In the genomic region with DNA sequence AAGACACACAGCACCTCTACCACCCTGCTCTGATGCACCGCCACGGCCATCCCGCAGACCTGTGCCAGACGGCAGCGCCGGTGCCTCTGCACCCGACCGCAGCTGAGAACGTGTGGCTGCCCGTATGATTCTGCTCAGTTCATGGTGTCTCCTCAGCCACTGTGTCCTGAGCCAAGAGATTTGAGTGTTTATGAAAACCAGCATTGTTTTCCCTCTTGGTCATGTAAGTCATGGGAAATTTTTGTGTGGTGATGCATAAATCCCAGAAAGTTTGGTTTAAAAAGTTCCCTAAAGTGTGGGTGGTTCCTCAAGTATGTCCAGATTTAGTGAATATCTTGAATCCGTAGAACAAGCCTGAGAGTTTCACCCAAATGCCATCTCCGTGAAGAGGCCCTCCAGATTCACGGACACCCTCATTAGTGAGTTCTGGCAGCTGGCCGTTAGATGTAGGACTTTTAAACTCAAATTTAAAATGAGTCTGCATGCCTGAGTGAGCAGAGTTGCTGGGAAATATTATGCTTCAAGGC, we compare ENCODE assay signal across 10 cellular contexts. TPM values are rescaled to one million over a fixed set of nuclear protein-coding genes. Genes with fewer than 3 reads are reported as not detected.
DNase-seq lines count a peak whose midpoint lies in the region; ATAC-seq and TF ChIP-seq lines count a peak whose summit lies in the region.
"Had no signal": no experiment of that assay in that cellular context is flagged by ENCODE, and none has a peak within 500 bp of the region (broad histone marks: within the 10 kb centered on the region; RNA-seq: fewer than 3 reads in every experiment).

No MANE protein-coding gene starts in this region.

- DNase-seq in A172 (ENCODE audit: low spot score) (peak; percentile 87), RWPE1 (ENCODE audit: low spot score) (peak; percentile 42), fibroblast of peridontal ligament (ENCODE audit: extremely low read depth) (peak; percentile 98), neural crest cell (ENCODE audit: low read depth, low spot score) (no peak), NCI-H446 treated with DMSO at 0.1 percent for 48 hours (lab: John Stamatoyannopoulos, UW) (no peak), glutamatergic neuron (no peak)
- DNase-seq: adrenal gland had no signal

- H3K36me3 Mint-ChIP-seq in neural crest cell (ENCODE audit: low read depth) (no peaks in the 10 kb centered on the region), glutamatergic neuron (ENCODE audit: unreplicated experiment) (no peaks in the 10 kb centered on the region)
- H3K36me3 Mint-ChIP-seq: memory B cell had no signal

- no peak for ATAC-seq in HG02798 (IDR thresholded peaks at IDR 0.05; ENCODE audit: poor library complexity, unreplicated experiment)
- ATAC-seq in HG02870 (IDR thresholded peaks at IDR 0.05; ENCODE audit: unreplicated experiment), result no peak

- H3K9me3 Mint-ChIP-seq in neural crest cell, result peaks cover 2% of the 10 kb centered on the region
- H3K9me3 Mint-ChIP-seq in glutamatergic neuron (ENCODE audit: unreplicated experiment), result peaks cover 1% of the 10 kb centered on the region
- H3K9me3 Mint-ChIP-seq: memory B cell had no signal

- H3K4me1 Mint-ChIP-seq in neural crest cell (peaks cover 24% of the 10 kb centered on the region), glutamatergic neuron (ENCODE audit: low read depth, unreplicated experiment) (peaks cover 11% of the 10 kb centered on the region)

- CTCF ChIA-PET in RWPE1 (lab: Yijun Ruan, JAX), result no interaction called here

- H3K27ac ChIP-seq in RWPE1, result 0 out of 2 replicates have a peak overlapping the region, but pooled peaks have one; percentile 32

- POLR2A ChIA-PET in RWPE1 (lab: Yijun Ruan, JAX; ENCODE audit: low non-redundant PET), result no interaction called here

- peak overlapping the region; percentile 90 for H3K27ac Mint-ChIP-seq in neural crest cell (ENCODE audit: unreplicated experiment)
- H3K27ac Mint-ChIP-seq in glutamatergic neuron (ENCODE audit: unreplicated experiment), result no peak overlapping the region
- H3K27ac Mint-ChIP-seq: memory B cell had no signal

- TF ChIP-seq CTCF in RWPE1 (conservative IDR thresholded peaks at IDR 0.05; ENCODE audit: low read depth) (no peak), neural crest cell (conservative IDR thresholded peaks at IDR 0.05) (no peak), glutamatergic neuron (IDR thresholded peaks at IDR 0.05; ENCODE audit: partially characterized antibody, unreplicated experiment) (no peak)

- no peaks in the 10 kb centered on the region for H3K27me3 Mint-ChIP-seq in neural crest cell (ENCODE audit: low read depth)
- H3K27me3 Mint-ChIP-seq in glutamatergic neuron (ENCODE audit: unreplicated experiment), result peaks cover 6% of the 10 kb centered on the region

- H3K4me3 Mint-ChIP-seq in neural crest cell, result no peak overlapping the region
- H3K4me3 Mint-ChIP-seq in glutamatergic neuron (ENCODE audit: unreplicated experiment), result no peak overlapping the region
- H3K4me3 Mint-ChIP-seq: memory B cell had no signal

RNA-seq across cellular contexts. Expression of a gene that starts 57.6 kb away (rescaled TPM):
- total RNA-seq in A172 (2014; rRNA removed; shearing (Covaris generic)), result 0.96 TPM in 1 of 2 replicates, not detected in the other
- 2.4 and 2.8 TPM in 2 replicates for total RNA-seq in neural crest cell
- 13.1 TPM for total RNA-seq in glutamatergic neuron (ENCODE audit: unreplicated experiment)

Comparison
In these comparisons a context has a peak if more than half of its experiments do, and no peak if none do; other contexts are left out.
1. DNase-seq: peak in A172 (single experiment), RWPE1 (single experiment) and fibroblast of peridontal ligament (single experiment); none in neural crest cell (single experiment), NCI-H446 treated with DMSO at 0.1 percent for 48 hours (single experiment) and glutamatergic neuron (single experiment).